ENCODE assay signal across 16 cellular contexts in genomic region chr4:97646997-97647396, GRCh38.
A peak's percentile ranks its signal among the peaks of the same experiment; 100 is the strongest.
DNase-seq lines count a peak whose midpoint lies in the region; ATAC-seq and TF ChIP-seq lines count a peak whose summit lies in the region.
"Had no signal": no experiment of that assay in that cellular context is flagged by ENCODE, and none has a peak within 500 bp of the region (broad histone marks: within the 10 kb centered on the region; RNA-seq: fewer than 3 reads in every experiment).

No MANE protein-coding gene starts in this region.

- intact Hi-C loops in MCF 10A (cut with micrococcal nuclease), result no loop called here
- intact Hi-C loops in breast epithelium (cut with DNase I; ENCODE audit: low total_unique reads), result no loop called here
- intact Hi-C loops in thyroid gland (cut with DNase I), result no loop called here
- intact Hi-C loops in CD14-positive monocyte (cut with micrococcal nuclease), result no loop called here
- intact Hi-C loops in vagina (cut with DNase I), result no loop called here

- CTCF ChIA-PET in MCF 10A (lab: Yijun Ruan, JAX), result no interaction called here

- no peak overlapping the region for H3K27ac ChIP-seq in breast epithelium
- H3K27ac ChIP-seq in thyroid gland, result no peak overlapping the region
- H3K27ac ChIP-seq in vagina, result no peak overlapping the region
- H3K27ac ChIP-seq: VCaP had no signal

- no peak for TF ChIP-seq CTCF in MCF 10A (IDR thresholded peaks at IDR 0.05; ENCODE audit: unreplicated experiment)
- no peak for TF ChIP-seq CTCF in breast epithelium (IDR thresholded peaks at IDR 0.05)
- no peak for TF ChIP-seq CTCF in astrocyte of the cerebellum (IDR thresholded peaks at IDR 0.05; ENCODE audit: low read depth, low read length, missing control alignments)
- TF ChIP-seq CTCF in thyroid gland (IDR thresholded peaks at IDR 0.05), result no peak
- no peak for TF ChIP-seq CTCF in CD14-positive monocyte (IDR thresholded peaks at IDR 0.05)
- TF ChIP-seq CTCF in vagina (IDR thresholded peaks at IDR 0.05), result no peak

- H3K27me3 Mint-ChIP-seq in MCF 10A (ENCODE audit: insufficient read depth, unreplicated experiment) (no peaks in the 10 kb centered on the region), CD14-positive monocyte (ENCODE audit: low read depth in 3 of 3) (no peaks in the 10 kb centered on the region)

- H3K27ac Mint-ChIP-seq in MCF 10A (ENCODE audit: low read depth, unreplicated experiment), result no peak overlapping the region
- H3K27ac Mint-ChIP-seq in CD14-positive monocyte, result no peak overlapping the region

- H3K27me3 ChIP-seq in breast epithelium (no peaks in the 10 kb centered on the region), thyroid gland (no peaks in the 10 kb centered on the region), vagina (no peaks in the 10 kb centered on the region)

- H3K9me3 ChIP-seq in breast epithelium, result no peaks in the 10 kb centered on the region
- no peaks in the 10 kb centered on the region for H3K9me3 ChIP-seq in thyroid gland
- H3K9me3 ChIP-seq in vagina, result no peaks in the 10 kb centered on the region

- H3K9me3 Mint-ChIP-seq in MCF 10A (ENCODE audit: unreplicated experiment) (no peaks in the 10 kb centered on the region), CD14-positive monocyte (peaks cover 0 to 4% (median 2%) of the 10 kb centered on the region in 7 donors)

- in situ Hi-C loops in astrocyte of the cerebellum (cut with HindIII; ENCODE audit: low sequenced_read_pairs), result no loop called here

- H3K4me1 ChIP-seq in breast epithelium (no peaks in the 10 kb centered on the region), thyroid gland (no peaks in the 10 kb centered on the region), vagina (no peaks in the 10 kb centered on the region)

- H3K36me3 Mint-ChIP-seq in MCF 10A (ENCODE audit: insufficient read depth, unreplicated experiment) (no peaks in the 10 kb centered on the region), CD14-positive monocyte (no peaks in the 10 kb centered on the region)

- DNase-seq in MCF 10A (ENCODE audit: unreplicated experiment), result peak; percentile 31
- DNase-seq in breast epithelium (ENCODE audit: low spot score in 2 of 2), result no peak
- peak; percentile 34 for DNase-seq in astrocyte of the cerebellum (ENCODE audit: low read depth)
- DNase-seq in glomerular visceral epithelial cell (ENCODE audit: extremely low spot score), result peak; percentile 11
- peak; percentile 53 for DNase-seq in thyroid gland
- DNase-seq in CD14-positive monocyte (ENCODE audit: low spot score), result no peak
- no peak for DNase-seq in stimulated activated naive CD8-positive, alpha-beta T cell treated with anti-CD3 and anti-CD28 coated beads, Interleukin-15, Interleukin-2, amounts not matched to agents 100 U/mL and 50 U/mL, for 24 hours
- no peak for DNase-seq in vagina (ENCODE audit: extremely low spot score in 2 of 2)
- DNase-seq: 8988T; activated CD8-positive, alpha-beta memory T cell treated with anti-CD3 and anti-CD28 coated beads for 24 hours; DMS79 treated with DMSO at 0.1 percent for 48 hours; NCI-H2081; NCI-H774; retina; stimulated activated CD4-positive, alpha-beta T cell treated with anti-CD3 and anti-CD28 coated beads, Interleukin-2, amount 100 ng/mL, for 24 hours had no signal

- no peak overlapping the region for H3K4me3 Mint-ChIP-seq in MCF 10A (ENCODE audit: unreplicated experiment)
- H3K4me3 Mint-ChIP-seq in CD14-positive monocyte, result no peak overlapping the region

- POLR2A ChIA-PET in MCF 10A (lab: Yijun Ruan, JAX), result no interaction called here

- H3K4me3 ChIP-seq in breast epithelium (no peak overlapping the region), astrocyte of the cerebellum (ENCODE audit: low read depth, low read length) (no peak overlapping the region), thyroid gland (replicated peaks in 1 of 3) (no peak overlapping the region), vagina (no peak overlapping the region)

- H3K36me3 ChIP-seq in breast epithelium (no peaks in the 10 kb centered on the region), thyroid gland (no peaks in the 10 kb centered on the region), vagina (no peaks in the 10 kb centered on the region)

- ATAC-seq in stimulated activated naive CD8-positive, alpha-beta T cell treated with anti-CD3 and anti-CD28 coated beads, Interleukin-15, Interleukin-2, amounts not matched to agents 100 U/mL and 50 U/mL, for 24 hours, result no peak

- no peaks in the 10 kb centered on the region for H3K4me1 Mint-ChIP-seq in MCF 10A (ENCODE audit: insufficient read depth, unreplicated experiment)
- H3K4me1 Mint-ChIP-seq in CD14-positive monocyte, result no peaks in the 10 kb centered on the region

- TF ChIP-seq POLR2A in breast epithelium (IDR thresholded peaks at IDR 0.05) (no peak), thyroid gland (IDR thresholded peaks at IDR 0.05) (no peak), vagina (IDR thresholded peaks at IDR 0.05) (no peak)

- BruUV-seq in MCF 10A (replicated peaks; lab: Mats Ljungman, UMichigan), result no TSS peak

Comparison
In these comparisons a context has a peak if more than half of its experiments do, and no peak if none do; other contexts are left out.
1. DNase-seq: peak in MCF 10A (single experiment), astrocyte of the cerebellum (single experiment), glomerular visceral epithelial cell (single experiment) and thyroid gland (2 of 2); none in breast epithelium (0 of 2), CD14-positive monocyte (single experiment), stimulated activated naive CD8-positive, alpha-beta T cell treated with anti-CD3 and anti-CD28 coated beads, Interleukin-15, Interleukin-2, amounts not matched to agents 100 U/mL and 50 U/mL, for 24 hours (single experiment) and vagina (0 of 2).